In the genomic region with DNA sequence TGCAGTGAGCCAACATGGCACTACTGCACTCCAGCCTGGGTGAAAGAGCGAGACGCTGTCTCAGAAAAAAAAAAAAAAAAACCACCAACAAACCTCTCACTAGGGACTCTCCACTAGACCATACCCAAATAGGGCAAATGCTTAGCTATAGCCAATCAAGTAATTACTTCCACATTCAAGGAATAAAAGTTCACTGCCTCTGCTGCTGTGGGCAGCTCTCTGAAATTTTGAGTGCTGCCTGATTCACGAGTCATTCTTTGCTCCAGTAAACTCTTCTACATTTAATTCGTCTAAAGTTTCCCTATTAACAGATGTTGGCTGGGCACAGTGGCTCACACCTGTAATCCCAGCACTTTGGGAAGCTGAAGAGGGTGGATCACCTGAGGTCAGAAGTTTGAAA, we compare ENCODE assay signal across 16 cellular contexts.
"Had no signal": no experiment of that assay in that cellular context is flagged by ENCODE, and none has a peak within 500 bp of the region (broad histone marks: within the 10 kb centered on the region; RNA-seq: fewer than 3 reads in every experiment).

No MANE protein-coding gene starts in this region.

- DNase-seq: activated CD4-positive, alpha-beta memory T cell treated with anti-CD3 and anti-CD28 coated beads for 36 hours; activated CD8-positive, alpha-beta memory T cell treated with anti-CD3 and anti-CD28 coated beads, Interleukin-2, amount 10 ng/mL, durations not matched to agents 7 days and 5 days; activated naive CD4-positive, alpha-beta T cell treated with anti-CD3 and anti-CD28 coated beads, Interleukin-2, amount 50 U/mL, for 16 hours; activated T-cell treated with anti-CD3 and anti-CD28 coated beads, Interleukin-2, amount 50 U/mL, for 1 hour; central memory CD4-positive, alpha-beta T cell; cortex of kidney; effector CD8-positive, alpha-beta T cell; esophagus squamous epithelium; gastrocnemius medialis; heart right ventricle; mammary epithelial cell; mucosa of descending colon; naive thymus-derived CD4-positive, alpha-beta T cell; stimulated activated CD4-positive, alpha-beta T cell treated with anti-CD3 and anti-CD28 coated beads, Interleukin-12 subunit alpha, Interleukin-12 subunit beta, amount 100 ng/mL, for 4 hours; stimulated activated CD4-positive, alpha-beta T cell treated with anti-CD3 and anti-CD28 coated beads, Interleukin-2, amount 100 ng/mL, for 24 hours; trophoblast cell had no signal
